ENCODE assay signal across 17 cellular contexts in genomic region chr10:71077143-71077581, GRCh38.
DNase-seq lines count a peak whose midpoint lies in the region; ATAC-seq, FAIRE-seq and TF ChIP-seq lines count a peak whose summit lies in the region.
"Had no signal": no experiment of that assay in that cellular context is flagged by ENCODE, and none has a peak within 500 bp of the region (broad histone marks: within the 10 kb centered on the region; RNA-seq: fewer than 3 reads in every experiment).

No MANE protein-coding gene starts in this region.

- no peak overlapping the region for H4K5ac ChIP-seq in H1 (ENCODE audit: insufficient read length, low read depth, low read length)

- no peak for FAIRE-seq in H1 (lab: Jason Lieb, UNC)
- FAIRE-seq: islet of Langerhans, TTC549 had no signal

- H3K23ac ChIP-seq in H1 (ENCODE audit: insufficient read length): no peak overlapping the region

- no peak overlapping the region for H3K27ac Mint-ChIP-seq in activated T-cell treated with anti-CD3 and anti-CD28 coated beads, Interleukin-2, amount 50 U/mL, for 24 hours

- H3K56ac ChIP-seq in H1 (replicated peaks; ENCODE audit: insufficient read length, low read depth, low read length): no peak overlapping the region

- 0 out of 2 replicates have a peak overlapping the region, but pooled peaks have one; percentile 72 for H2BK15ac ChIP-seq in H1 (ENCODE audit: low read length)

- H2BK20ac ChIP-seq in H1 (ENCODE audit: low read length): no peak overlapping the region

- H3K4me1 ChIP-seq in H1 (replicated peaks in 1 of 4; ENCODE audit: control insufficient read depth in 3 of 4, insufficient read depth in 4 of 4, low read length in 3 of 4) (peaks cover 3 to 27% (median 11%) of the 10 kb centered on the region in 4 experiments; a peak in 6 of 7 replicates), right lobe of liver (no peaks in the 10 kb centered on the region), upper lobe of right lung (no peaks in the 10 kb centered on the region)
- H3K4me1 ChIP-seq: SJCRH30 had no signal

- no peaks in the 10 kb centered on the region for H3K79me2 ChIP-seq in H1 (ENCODE audit: control insufficient read depth in 1 of 2, insufficient read depth in 2 of 2, low read length in 2 of 2)

- no peak overlapping the region for H2BK120ac ChIP-seq in H1 (replicated peaks; ENCODE audit: low read depth, low read length)

- no peaks in the 10 kb centered on the region for H3K36me3 Mint-ChIP-seq in activated T-cell treated with anti-CD3 and anti-CD28 coated beads, Interleukin-2, amount 50 U/mL, for 24 hours (ENCODE audit: low read depth)

- H4K20me1 ChIP-seq in H1 (replicated peaks in 1 of 2; ENCODE audit: control insufficient read depth in 1 of 2, insufficient read depth in 2 of 2, low read length in 2 of 2): no peaks in the 10 kb centered on the region

- TF ChIP-seq RAD21 in H1 (IDR thresholded peaks at IDR 0.05 in 1 of 2, conservative IDR thresholded peaks at IDR 0.05 in 1 of 2; ENCODE audit: low read depth in 2 of 2, low read length in 2 of 2): no peak

- peak overlapping the region; percentile 39 for H4K91ac ChIP-seq in H1 (replicated peaks; ENCODE audit: insufficient read length, low read length)

- no peak overlapping the region for H2AFZ ChIP-seq in H1 (ENCODE audit: low read length)

- DNase-seq in activated T-cell treated with anti-CD3 and anti-CD28 coated beads, Interleukin-2, amount 50 U/mL, for 24 hours: peak; percentile 22
- no peak for DNase-seq in activated T-cell treated with anti-CD3 and anti-CD28 coated beads, Interleukin-2, amount 50 U/mL, for 1 hour
- peak in 1 of 2 experiments; percentile 42 for DNase-seq in H1 (ENCODE audit: low read depth in 1 of 2, low spot score in 2 of 2)
- DNase-seq in right lobe of liver: peak in 2 of 3 donors; percentile 25 to 37
- DNase-seq in upper lobe of right lung: peak; percentile 46
- DNase-seq in NCI-H2227 treated with DMSO at 0.1 percent for 48 hours (lab: John Stamatoyannopoulos, UW): no peak
- DNase-seq: activated T-cell treated with anti-CD3 and anti-CD28 coated beads for 4 hours, cortex of kidney, NCI-H1930, SJCRH30, substantia nigra had no signal

- no peak for TF ChIP-seq POLR2A in H1 (IDR thresholded peaks at IDR 0.05; ENCODE audit: control extremely low read depth in 1 of 2, low read depth in 2 of 2, low read length in 2 of 2)
- no peak for TF ChIP-seq POLR2A in right lobe of liver (IDR thresholded peaks at IDR 0.05)

- H3K27me3 Mint-ChIP-seq in activated T-cell treated with anti-CD3 and anti-CD28 coated beads, Interleukin-2, amount 50 U/mL, for 24 hours: no peaks in the 10 kb centered on the region

- H3K4me1 Mint-ChIP-seq in activated T-cell treated with anti-CD3 and anti-CD28 coated beads, Interleukin-2, amount 50 U/mL, for 24 hours (ENCODE audit: low read depth): no peaks in the 10 kb centered on the region

- no peak overlapping the region for H3K4me2 ChIP-seq in H1 (ENCODE audit: insufficient read depth in 1 of 2, low read depth in 2 of 2, low read length in 2 of 2)
- H3K4me2 ChIP-seq: KMS-11 had no signal

- H3K9me3 Mint-ChIP-seq in activated T-cell treated with anti-CD3 and anti-CD28 coated beads, Interleukin-2, amount 50 U/mL, for 24 hours: no peaks in the 10 kb centered on the region

- H3K27me3 ChIP-seq in H1 (replicated peaks in 1 of 4; ENCODE audit: control insufficient read depth in 3 of 4, extremely low read depth in 1 of 4, insufficient read depth in 3 of 4, low read length in 3 of 4) (no peaks in the 10 kb centered on the region; a peak in 1 of 7 replicates), right lobe of liver (no peaks in the 10 kb centered on the region), upper lobe of right lung (no peaks in the 10 kb centered on the region)
- H3K27me3 ChIP-seq: SJCRH30 had no signal

- no peaks in the 10 kb centered on the region for H3K79me1 ChIP-seq in H1 (ENCODE audit: low read depth, low read length)

- H2BK5ac ChIP-seq in H1 (ENCODE audit: low read depth, low read length): no peak overlapping the region

- POLR2A ChIA-PET in H1 (lab: Charles Lee; ENCODE audit: partially characterized antibody): no interaction called here

- H3K4me3 ChIP-seq in H1 (ENCODE audit: extremely low read depth in 1 of 4, insufficient read depth in 2 of 4, low read depth in 3 of 4, low read length in 4 of 4): no peak overlapping the region
- H3K4me3 ChIP-seq in right lobe of liver: no peak overlapping the region
- H3K4me3 ChIP-seq in upper lobe of right lung: no peak overlapping the region
- H3K4me3 ChIP-seq: SJCRH30, skin epidermis had no signal

- 72% methylated on average over 8 of the region's 8 CpGs; no CpG with 5 or more reads in 1 of the 2 experiments for WGBS in H1 (ENCODE audit: extremely low coverage in 1 of 2, insufficient coverage in 1 of 2, insufficient read length in 1 of 2, insufficient replicate concordance in 2 of 2, low coverage in 1 of 2, low lambda C conversion rate in 2 of 2, missing lambda C conversion rate in 1 of 2), 2 experiments
- WGBS in right lobe of liver (ENCODE audit: insufficient coverage, low coverage, low lambda C conversion rate, missing lambda C conversion rate): 80% methylated on average over 1 of the region's 8 CpGs

- H3K9ac ChIP-seq in H1 (replicated peaks in 1 of 4; ENCODE audit: extremely low read depth in 1 of 4, low read depth in 3 of 4, low read length in 3 of 4): no peak overlapping the region
- H3K9ac ChIP-seq: KMS-11 had no signal

- H2BK12ac ChIP-seq in H1 (ENCODE audit: low read depth, low read length): no peak overlapping the region

- ATAC-seq in right lobe of liver (no peak), upper lobe of right lung (no peak), HG02571 (IDR thresholded peaks at IDR 0.05; ENCODE audit: unreplicated experiment) (no peak), GM19463 (IDR thresholded peaks at IDR 0.05; ENCODE audit: unreplicated experiment) (no peak)

- TF ChIP-seq EP300 in H1 (IDR thresholded peaks at IDR 0.05; ENCODE audit: borderline replicate concordance in 1 of 2, low read depth in 2 of 2, low read length in 2 of 2): no peak

- TF ChIP-seq CTCF in H1 (IDR thresholded peaks at IDR 0.05; ENCODE audit: control extremely low read depth in 1 of 3, insufficient read depth in 1 of 3, low read depth in 1 of 3, low read length in 3 of 3) (no peak), right lobe of liver (IDR thresholded peaks at IDR 0.05) (no peak), upper lobe of right lung (IDR thresholded peaks at IDR 0.05) (no peak)

- 0 out of 2 replicates have a peak overlapping the region, but pooled peaks have one; percentile 13 for H2AK5ac ChIP-seq in H1 (ENCODE audit: low read depth, low read length)

- H3K4ac ChIP-seq in H1 (replicated peaks; ENCODE audit: insufficient read length, low read depth, low read length): no peak overlapping the region

- H4K8ac ChIP-seq in H1 (ENCODE audit: extremely low read depth, insufficient read depth, low read length): no peak overlapping the region

- intact Hi-C loops in right lobe of liver (cut with DNase I) (no loop called here), upper lobe of right lung (cut with DNase I) (no loop called here)

- CTCF ChIA-PET in H1 (lab: Charles Lee; ENCODE audit: partially characterized antibody): interaction anchor here (0.6 to 5.4 kb wide), 11 partner anchors 12 to 527 kb away, joined by 3 to 29 read pairs (median 3); no protein-coding TSS in a partner anchor

- H3K27ac ChIP-seq in H1 (ENCODE audit: low read depth, low read length) (no peak overlapping the region), right lobe of liver (no peak overlapping the region), upper lobe of right lung (no peak overlapping the region)
- H3K27ac ChIP-seq: KMS-11, SJCRH30, skin epidermis had no signal

- no peak overlapping the region for H3K4me3 Mint-ChIP-seq in activated T-cell treated with anti-CD3 and anti-CD28 coated beads, Interleukin-2, amount 50 U/mL, for 24 hours

- H3K9me3 ChIP-seq in H1 (ENCODE audit: insufficient read depth in 2 of 2, low read depth in 1 of 2, low read length in 1 of 2) (no peaks in the 10 kb centered on the region), right lobe of liver (no peaks in the 10 kb centered on the region), upper lobe of right lung (no peaks in the 10 kb centered on the region)
- H3K9me3 ChIP-seq: SJCRH30 had no signal

- no peak overlapping the region for H3K14ac ChIP-seq in H1 (ENCODE audit: insufficient read length)

- H3K23me2 ChIP-seq in H1 (ENCODE audit: low read depth, low read length): no peaks in the 10 kb centered on the region

- no peaks in the 10 kb centered on the region for H3K36me3 ChIP-seq in H1 (ENCODE audit: control insufficient read depth in 2 of 4, insufficient read depth in 4 of 4, low read length in 3 of 4)
- H3K36me3 ChIP-seq in right lobe of liver: no peaks in the 10 kb centered on the region
- no peaks in the 10 kb centered on the region for H3K36me3 ChIP-seq in upper lobe of right lung
- H3K36me3 ChIP-seq: SJCRH30 had no signal

- no peak overlapping the region; the same call in 1 of the 2 replicates for H3K18ac ChIP-seq in H1 (ENCODE audit: extremely low read depth, low read length)

TF ChIP-seq in H1, 55 proteins besides CTCF, POLR2A, EP300 and RAD21:
- TF ChIP-seq, protein P1, sequence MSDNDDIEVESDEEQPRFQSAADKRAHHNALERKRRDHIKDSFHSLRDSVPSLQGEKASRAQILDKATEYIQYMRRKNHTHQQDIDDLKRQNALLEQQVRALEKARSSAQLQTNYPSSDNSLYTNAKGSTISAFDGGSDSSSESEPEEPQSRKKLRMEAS (IDR thresholded peaks at IDR 0.05): peak; percentile 76
- TF ChIP-seq BCL11A (IDR thresholded peaks at IDR 0.05; ENCODE audit: low read depth in 2 of 2, low read length in 2 of 2): no peak
- TF ChIP-seq, protein P2, sequence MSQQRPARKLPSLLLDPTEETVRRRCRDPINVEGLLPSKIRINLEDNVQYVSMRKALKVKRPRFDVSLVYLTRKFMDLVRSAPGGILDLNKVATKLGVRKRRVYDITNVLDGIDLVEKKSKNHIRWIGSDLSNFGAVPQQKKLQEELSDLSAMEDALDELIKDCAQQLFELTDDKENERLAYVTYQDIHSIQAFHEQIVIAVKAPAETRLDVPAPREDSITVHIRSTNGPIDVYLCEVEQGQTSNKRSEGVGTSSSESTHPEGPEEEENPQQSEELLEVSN (IDR thresholded peaks at IDR 0.05): peak; percentile 56; the same call in 1 of the 2 replicates

Comparison
In these comparisons a context has a peak if more than half of its experiments do, and no peak if none do; other contexts are left out.
1. DNase-seq: peak in activated T-cell treated with anti-CD3 and anti-CD28 coated beads, Interleukin-2, amount 50 U/mL, for 24 hours (single experiment), right lobe of liver (2 of 3) and upper lobe of right lung (single experiment); none in activated T-cell treated with anti-CD3 and anti-CD28 coated beads, Interleukin-2, amount 50 U/mL, for 1 hour (single experiment) and NCI-H2227 treated with DMSO at 0.1 percent for 48 hours (single experiment).